Comparison of ENCODE assay signal across 1 cellular context in the genomic region with DNA sequence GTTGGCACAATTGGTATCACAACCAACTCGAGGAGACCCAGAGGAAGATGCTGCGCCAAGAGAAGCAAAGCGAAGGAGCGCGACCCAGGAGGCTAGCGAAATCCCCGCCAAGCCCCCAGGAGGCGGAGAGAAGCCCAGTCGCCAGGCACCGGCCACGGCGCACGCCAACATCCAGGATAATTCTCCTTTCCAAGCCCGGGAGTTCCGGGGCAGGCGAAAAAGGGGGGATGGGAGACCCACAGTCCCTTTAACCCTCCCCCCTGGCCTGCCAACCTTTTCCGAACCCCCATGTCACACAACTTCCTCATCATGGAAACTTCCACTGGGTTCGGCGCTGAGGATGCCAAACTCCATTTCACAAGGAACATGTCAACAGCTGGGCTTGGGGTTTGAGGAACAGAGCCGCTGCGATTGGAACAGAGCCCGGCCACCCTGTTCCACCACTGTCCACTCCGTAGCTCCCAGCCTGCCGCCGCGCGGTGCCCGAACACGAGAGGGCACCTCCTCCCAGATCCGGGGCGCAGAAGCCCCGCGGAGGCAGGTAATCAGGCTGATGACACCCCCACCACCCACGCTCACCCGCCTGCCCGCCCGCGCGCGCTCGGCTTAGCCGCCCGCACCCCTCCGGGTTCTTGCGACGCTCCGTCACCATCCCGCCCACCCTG.
TF ChIP-seq lines count a peak whose summit lies in the region.

No MANE protein-coding gene starts in this region.

TF ChIP-seq in HEK293, 187 proteins besides CTCF, POLR2A, EP300 and RAD21 (continued from another document and continues in another):
- TF ChIP-seq, protein P1, sequence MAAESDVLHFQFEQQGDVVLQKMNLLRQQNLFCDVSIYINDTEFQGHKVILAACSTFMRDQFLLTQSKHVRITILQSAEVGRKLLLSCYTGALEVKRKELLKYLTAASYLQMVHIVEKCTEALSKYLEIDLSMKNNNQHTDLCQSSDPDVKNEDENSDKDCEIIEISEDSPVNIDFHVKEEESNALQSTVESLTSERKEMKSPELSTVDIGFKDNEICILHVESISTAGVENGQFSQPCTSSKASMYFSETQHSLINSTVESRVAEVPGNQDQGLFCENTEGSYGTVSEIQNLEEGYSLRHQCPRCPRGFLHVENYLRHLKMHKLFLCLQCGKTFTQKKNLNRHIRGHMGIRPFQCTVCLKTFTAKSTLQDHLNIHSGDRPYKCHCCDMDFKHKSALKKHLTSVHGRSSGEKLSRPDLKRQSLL (tag by site-specific recombination; IDR thresholded peaks at IDR 0.05), result no peak
- TF ChIP-seq, protein P2, sequence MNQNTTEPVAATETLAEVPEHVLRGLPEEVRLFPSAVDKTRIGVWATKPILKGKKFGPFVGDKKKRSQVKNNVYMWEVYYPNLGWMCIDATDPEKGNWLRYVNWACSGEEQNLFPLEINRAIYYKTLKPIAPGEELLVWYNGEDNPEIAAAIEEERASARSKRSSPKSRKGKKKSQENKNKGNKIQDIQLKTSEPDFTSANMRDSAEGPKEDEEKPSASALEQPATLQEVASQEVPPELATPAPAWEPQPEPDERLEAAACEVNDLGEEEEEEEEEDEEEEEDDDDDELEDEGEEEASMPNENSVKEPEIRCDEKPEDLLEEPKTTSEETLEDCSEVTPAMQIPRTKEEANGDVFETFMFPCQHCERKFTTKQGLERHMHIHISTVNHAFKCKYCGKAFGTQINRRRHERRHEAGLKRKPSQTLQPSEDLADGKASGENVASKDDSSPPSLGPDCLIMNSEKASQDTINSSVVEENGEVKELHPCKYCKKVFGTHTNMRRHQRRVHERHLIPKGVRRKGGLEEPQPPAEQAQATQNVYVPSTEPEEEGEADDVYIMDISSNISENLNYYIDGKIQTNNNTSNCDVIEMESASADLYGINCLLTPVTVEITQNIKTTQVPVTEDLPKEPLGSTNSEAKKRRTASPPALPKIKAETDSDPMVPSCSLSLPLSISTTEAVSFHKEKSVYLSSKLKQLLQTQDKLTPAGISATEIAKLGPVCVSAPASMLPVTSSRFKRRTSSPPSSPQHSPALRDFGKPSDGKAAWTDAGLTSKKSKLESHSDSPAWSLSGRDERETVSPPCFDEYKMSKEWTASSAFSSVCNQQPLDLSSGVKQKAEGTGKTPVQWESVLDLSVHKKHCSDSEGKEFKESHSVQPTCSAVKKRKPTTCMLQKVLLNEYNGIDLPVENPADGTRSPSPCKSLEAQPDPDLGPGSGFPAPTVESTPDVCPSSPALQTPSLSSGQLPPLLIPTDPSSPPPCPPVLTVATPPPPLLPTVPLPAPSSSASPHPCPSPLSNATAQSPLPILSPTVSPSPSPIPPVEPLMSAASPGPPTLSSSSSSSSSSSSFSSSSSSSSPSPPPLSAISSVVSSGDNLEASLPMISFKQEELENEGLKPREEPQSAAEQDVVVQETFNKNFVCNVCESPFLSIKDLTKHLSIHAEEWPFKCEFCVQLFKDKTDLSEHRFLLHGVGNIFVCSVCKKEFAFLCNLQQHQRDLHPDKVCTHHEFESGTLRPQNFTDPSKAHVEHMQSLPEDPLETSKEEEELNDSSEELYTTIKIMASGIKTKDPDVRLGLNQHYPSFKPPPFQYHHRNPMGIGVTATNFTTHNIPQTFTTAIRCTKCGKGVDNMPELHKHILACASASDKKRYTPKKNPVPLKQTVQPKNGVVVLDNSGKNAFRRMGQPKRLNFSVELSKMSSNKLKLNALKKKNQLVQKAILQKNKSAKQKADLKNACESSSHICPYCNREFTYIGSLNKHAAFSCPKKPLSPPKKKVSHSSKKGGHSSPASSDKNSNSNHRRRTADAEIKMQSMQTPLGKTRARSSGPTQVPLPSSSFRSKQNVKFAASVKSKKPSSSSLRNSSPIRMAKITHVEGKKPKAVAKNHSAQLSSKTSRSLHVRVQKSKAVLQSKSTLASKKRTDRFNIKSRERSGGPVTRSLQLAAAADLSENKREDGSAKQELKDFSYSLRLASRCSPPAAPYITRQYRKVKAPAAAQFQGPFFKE (tag by site-specific recombination; IDR thresholded peaks at IDR 0.05; ENCODE audit: borderline replicate concordance), result no peak
- TF ChIP-seq ZNF214 (tag by site-specific recombination; IDR thresholded peaks at IDR 0.05; ENCODE audit: borderline replicate concordance) (no peak), ZNF548 (tag by site-specific recombination; IDR thresholded peaks at IDR 0.05) (no peak), ZNF324 (tag by site-specific recombination; IDR thresholded peaks at IDR 0.05) (no peak), ZNF791 (tag by site-specific recombination; IDR thresholded peaks at IDR 0.05) (no peak), ZNF239 (tag by site-specific recombination; IDR thresholded peaks at IDR 0.05) (no peak), ZNF473 (tag by site-specific recombination; IDR thresholded peaks at IDR 0.05) (no peak), HOXA7 (CRISPR knock-in tag; IDR thresholded peaks at IDR 0.05; ENCODE audit: borderline replicate concordance) (no peak), ZNF174 (tag by site-specific recombination; IDR thresholded peaks at IDR 0.05) (no peak), GLIS2 (tag by site-specific recombination; IDR thresholded peaks at IDR 0.05) (peak; percentile 92), ZNF585B (tag by site-specific recombination; IDR thresholded peaks at IDR 0.05) (no peak), ZNF600 (tag by site-specific recombination; IDR thresholded peaks at IDR 0.05) (peak; percentile 87), GLIS1 (tag by site-specific recombination; IDR thresholded peaks at IDR 0.05) (peak; percentile 83), ZNF211 (tag by site-specific recombination; IDR thresholded peaks at IDR 0.05; ENCODE audit: low read depth) (no peak), ZNF23 (tag by site-specific recombination; IDR thresholded peaks at IDR 0.05; ENCODE audit: borderline replicate concordance) (no peak), KLF10 (tag by site-specific recombination; IDR thresholded peaks at IDR 0.05) (no peak; the same call in 1 of the 2 replicates), ZNF843 (tag by site-specific recombination; IDR thresholded peaks at IDR 0.05) (no peak), ZFP37 (tag by site-specific recombination; IDR thresholded peaks at IDR 0.05) (peak; percentile 29; the same call in 1 of the 2 replicates), ZNF112 (tag by site-specific recombination; IDR thresholded peaks at IDR 0.05) (no peak)
- TF ChIP-seq, protein P3, sequence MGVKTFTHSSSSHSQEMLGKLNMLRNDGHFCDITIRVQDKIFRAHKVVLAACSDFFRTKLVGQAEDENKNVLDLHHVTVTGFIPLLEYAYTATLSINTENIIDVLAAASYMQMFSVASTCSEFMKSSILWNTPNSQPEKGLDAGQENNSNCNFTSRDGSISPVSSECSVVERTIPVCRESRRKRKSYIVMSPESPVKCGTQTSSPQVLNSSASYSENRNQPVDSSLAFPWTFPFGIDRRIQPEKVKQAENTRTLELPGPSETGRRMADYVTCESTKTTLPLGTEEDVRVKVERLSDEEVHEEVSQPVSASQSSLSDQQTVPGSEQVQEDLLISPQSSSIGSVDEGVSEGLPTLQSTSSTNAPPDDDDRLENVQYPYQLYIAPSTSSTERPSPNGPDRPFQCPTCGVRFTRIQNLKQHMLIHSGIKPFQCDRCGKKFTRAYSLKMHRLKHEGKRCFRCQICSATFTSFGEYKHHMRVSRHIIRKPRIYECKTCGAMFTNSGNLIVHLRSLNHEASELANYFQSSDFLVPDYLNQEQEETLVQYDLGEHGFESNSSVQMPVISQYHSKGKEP (tag by site-specific recombination; IDR thresholded peaks at IDR 0.05), result no peak
- TF ChIP-seq, protein P4, sequence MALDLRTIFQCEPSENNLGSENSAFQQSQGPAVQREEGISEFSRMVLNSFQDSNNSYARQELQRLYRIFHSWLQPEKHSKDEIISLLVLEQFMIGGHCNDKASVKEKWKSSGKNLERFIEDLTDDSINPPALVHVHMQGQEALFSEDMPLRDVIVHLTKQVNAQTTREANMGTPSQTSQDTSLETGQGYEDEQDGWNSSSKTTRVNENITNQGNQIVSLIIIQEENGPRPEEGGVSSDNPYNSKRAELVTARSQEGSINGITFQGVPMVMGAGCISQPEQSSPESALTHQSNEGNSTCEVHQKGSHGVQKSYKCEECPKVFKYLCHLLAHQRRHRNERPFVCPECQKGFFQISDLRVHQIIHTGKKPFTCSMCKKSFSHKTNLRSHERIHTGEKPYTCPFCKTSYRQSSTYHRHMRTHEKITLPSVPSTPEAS (tag by site-specific recombination; IDR thresholded peaks at IDR 0.05), result no peak
- TF ChIP-seq, protein P5, sequence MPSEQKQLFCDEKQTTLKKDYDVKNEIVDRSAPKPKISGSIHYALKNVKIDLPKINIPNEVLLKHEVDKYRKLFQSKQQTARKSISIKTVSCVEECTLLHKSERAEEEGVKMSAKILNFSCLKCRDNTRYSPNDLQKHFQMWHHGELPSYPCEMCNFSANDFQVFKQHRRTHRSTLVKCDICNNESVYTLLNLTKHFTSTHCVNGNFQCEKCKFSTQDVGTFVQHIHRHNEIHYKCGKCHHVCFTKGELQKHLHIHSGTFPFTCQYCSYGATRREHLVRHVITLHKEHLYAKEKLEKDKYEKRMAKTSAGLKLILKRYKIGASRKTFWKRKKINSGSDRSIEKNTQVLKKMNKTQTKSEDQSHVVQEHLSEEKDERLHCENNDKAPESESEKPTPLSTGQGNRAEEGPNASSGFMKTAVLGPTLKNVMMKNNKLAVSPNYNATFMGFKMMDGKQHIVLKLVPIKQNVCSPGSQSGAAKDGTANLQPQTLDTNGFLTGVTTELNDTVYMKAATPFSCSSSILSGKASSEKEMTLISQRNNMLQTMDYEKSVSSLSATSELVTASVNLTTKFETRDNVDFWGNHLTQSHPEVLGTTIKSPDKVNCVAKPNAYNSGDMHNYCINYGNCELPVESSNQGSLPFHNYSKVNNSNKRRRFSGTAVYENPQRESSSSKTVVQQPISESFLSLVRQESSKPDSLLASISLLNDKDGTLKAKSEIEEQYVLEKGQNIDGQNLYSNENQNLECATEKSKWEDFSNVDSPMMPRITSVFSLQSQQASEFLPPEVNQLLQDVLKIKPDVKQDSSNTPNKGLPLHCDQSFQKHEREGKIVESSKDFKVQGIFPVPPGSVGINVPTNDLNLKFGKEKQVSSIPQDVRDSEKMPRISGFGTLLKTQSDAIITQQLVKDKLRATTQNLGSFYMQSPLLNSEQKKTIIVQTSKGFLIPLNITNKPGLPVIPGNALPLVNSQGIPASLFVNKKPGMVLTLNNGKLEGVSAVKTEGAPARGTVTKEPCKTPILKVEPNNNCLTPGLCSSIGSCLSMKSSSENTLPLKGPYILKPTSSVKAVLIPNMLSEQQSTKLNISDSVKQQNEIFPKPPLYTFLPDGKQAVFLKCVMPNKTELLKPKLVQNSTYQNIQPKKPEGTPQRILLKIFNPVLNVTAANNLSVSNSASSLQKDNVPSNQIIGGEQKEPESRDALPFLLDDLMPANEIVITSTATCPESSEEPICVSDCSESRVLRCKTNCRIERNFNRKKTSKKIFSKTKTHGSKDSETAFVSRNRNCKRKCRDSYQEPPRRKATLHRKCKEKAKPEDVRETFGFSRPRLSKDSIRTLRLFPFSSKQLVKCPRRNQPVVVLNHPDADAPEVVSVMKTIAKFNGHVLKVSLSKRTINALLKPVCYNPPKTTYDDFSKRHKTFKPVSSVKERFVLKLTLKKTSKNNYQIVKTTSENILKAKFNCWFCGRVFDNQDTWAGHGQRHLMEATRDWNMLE (tag by site-specific recombination; conservative IDR thresholded peaks at IDR 0.05; ENCODE audit: low read depth), result no peak
- TF ChIP-seq, protein P6, sequence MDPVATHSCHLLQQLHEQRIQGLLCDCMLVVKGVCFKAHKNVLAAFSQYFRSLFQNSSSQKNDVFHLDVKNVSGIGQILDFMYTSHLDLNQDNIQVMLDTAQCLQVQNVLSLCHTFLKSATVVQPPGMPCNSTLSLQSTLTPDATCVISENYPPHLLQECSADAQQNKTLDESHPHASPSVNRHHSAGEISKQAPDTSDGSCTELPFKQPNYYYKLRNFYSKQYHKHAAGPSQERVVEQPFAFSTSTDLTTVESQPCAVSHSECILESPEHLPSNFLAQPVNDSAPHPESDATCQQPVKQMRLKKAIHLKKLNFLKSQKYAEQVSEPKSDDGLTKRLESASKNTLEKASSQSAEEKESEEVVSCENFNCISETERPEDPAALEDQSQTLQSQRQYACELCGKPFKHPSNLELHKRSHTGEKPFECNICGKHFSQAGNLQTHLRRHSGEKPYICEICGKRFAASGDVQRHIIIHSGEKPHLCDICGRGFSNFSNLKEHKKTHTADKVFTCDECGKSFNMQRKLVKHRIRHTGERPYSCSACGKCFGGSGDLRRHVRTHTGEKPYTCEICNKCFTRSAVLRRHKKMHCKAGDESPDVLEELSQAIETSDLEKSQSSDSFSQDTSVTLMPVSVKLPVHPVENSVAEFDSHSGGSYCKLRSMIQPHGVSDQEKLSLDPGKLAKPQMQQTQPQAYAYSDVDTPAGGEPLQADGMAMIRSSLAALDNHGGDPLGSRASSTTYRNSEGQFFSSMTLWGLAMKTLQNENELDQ (tag by site-specific recombination; IDR thresholded peaks at IDR 0.05; ENCODE audit: low read depth), result no peak
- TF ChIP-seq, protein P7, sequence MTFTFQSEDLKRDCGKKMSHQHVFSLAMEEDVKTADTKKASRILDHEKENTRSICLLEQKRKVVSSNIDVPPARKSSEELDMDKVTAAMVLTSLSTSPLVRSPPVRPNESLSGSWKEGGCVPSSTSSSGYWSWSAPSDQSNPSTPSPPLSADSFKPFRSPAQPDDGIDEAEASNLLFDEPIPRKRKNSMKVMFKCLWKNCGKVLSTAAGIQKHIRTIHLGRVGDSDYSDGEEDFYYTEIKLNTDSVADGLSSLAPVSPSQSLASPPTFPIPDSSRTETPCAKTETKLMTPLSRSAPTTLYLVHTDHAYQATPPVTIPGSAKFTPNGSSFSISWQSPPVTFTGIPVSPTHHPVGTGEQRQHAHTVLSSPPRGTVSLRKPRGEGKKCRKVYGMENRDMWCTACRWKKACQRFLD (tag by site-specific recombination; IDR thresholded peaks at IDR 0.05), result no peak
- TF ChIP-seq, protein P8, sequence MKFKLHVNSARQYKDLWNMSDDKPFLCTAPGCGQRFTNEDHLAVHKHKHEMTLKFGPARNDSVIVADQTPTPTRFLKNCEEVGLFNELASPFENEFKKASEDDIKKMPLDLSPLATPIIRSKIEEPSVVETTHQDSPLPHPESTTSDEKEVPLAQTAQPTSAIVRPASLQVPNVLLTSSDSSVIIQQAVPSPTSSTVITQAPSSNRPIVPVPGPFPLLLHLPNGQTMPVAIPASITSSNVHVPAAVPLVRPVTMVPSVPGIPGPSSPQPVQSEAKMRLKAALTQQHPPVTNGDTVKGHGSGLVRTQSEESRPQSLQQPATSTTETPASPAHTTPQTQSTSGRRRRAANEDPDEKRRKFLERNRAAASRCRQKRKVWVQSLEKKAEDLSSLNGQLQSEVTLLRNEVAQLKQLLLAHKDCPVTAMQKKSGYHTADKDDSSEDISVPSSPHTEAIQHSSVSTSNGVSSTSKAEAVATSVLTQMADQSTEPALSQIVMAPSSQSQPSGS (tag by site-specific recombination; IDR thresholded peaks at IDR 0.05; ENCODE audit: low read depth), result no peak
- TF ChIP-seq, protein P9, sequence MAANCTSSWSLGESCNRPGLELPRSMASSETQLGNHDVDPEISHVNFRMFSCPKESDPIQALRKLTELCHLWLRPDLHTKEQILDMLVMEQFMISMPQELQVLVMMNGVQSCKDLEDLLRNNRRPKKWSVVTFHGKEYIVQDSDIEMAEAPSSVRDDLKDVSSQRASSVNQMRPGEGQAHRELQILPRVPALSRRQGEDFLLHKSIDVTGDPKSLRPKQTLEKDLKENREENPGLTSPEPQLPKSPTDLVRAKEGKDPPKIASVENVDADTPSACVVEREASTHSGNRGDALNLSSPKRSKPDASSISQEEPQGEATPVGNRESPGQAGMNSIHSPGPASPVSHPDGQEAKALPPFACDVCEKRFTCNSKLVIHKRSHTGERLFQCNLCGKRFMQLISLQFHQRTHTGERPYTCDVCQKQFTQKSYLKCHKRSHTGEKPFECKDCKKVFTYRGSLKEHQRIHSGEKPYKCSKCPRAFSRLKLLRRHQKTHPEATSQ (tag by site-specific recombination; IDR thresholded peaks at IDR 0.05), result 0 out of 2 replicates have a peak, but pooled peaks have one; percentile 43
